In genomic region chr11:86481399-86481798, GRCh38 we compare ENCODE assay signal across 16 cellular contexts.
"Had no signal": no experiment of that assay in that cellular context is flagged by ENCODE, and none has a peak within 500 bp of the region (broad histone marks: within the 10 kb centered on the region; RNA-seq: fewer than 3 reads in every experiment).

No MANE protein-coding gene starts in this region.

- H3K27me3 ChIP-seq: ascending aorta, gastroesophageal sphincter, heart left ventricle, right atrium auricular region, suprapubic skin had no signal

- H3K4me3 ChIP-seq: ascending aorta, gastroesophageal sphincter, heart left ventricle, lung, right atrium auricular region, suprapubic skin had no signal

- H3K27ac ChIP-seq: ascending aorta, gastroesophageal sphincter, heart left ventricle, right atrium auricular region, suprapubic skin had no signal

- H3K9me3 ChIP-seq: ascending aorta, gastroesophageal sphincter, heart left ventricle, right atrium auricular region, suprapubic skin had no signal

- H3K36me3 ChIP-seq: ascending aorta, gastroesophageal sphincter, heart left ventricle, right atrium auricular region, suprapubic skin had no signal

- DNase-seq: activated CD4-positive, alpha-beta T cell treated with anti-CD3 and anti-CD28 coated beads, Interleukin-2, amount 50 U/mL, for 1 hour; activated CD8-positive, alpha-beta memory T cell treated with anti-CD3 and anti-CD28 coated beads, Interleukin-2, amount 50 U/mL, for 4 hours; activated naive CD4-positive, alpha-beta T cell treated with anti-CD3 and anti-CD28 coated beads, Interleukin-2, amount 10 ng/mL, durations not matched to agents 7 days and 5 days; activated T-cell treated with anti-CD3 and anti-CD28 coated beads, Interleukin-2, amount 50 U/mL, for 4 hours; heart left ventricle; kidney; occipital lobe; stimulated activated CD4-positive, alpha-beta T cell treated with anti-CD3 and anti-CD28 coated beads, Interleukin-2, amount 100 ng/mL, for 24 hours; stimulated activated naive CD8-positive, alpha-beta T cell treated with anti-CD3 and anti-CD28 coated beads, Interleukin-15, amount 100 ng/mL, for 72 hours had no signal

- ATAC-seq: activated CD4-positive, CD25-positive, alpha-beta regulatory T cell treated with anti-CD3 and anti-CD28 coated beads, Interleukin-2, amount 50 U/mL, for 24 hours; activated T-cell treated with anti-CD3 and anti-CD28 coated beads, Interleukin-2, amount 50 U/mL, for 4 hours; gastroesophageal sphincter; heart left ventricle; left lobe of liver; stimulated activated naive CD8-positive, alpha-beta T cell treated with anti-CD3 and anti-CD28 coated beads, Interleukin-15, amount 100 ng/mL, for 72 hours had no signal
